14 cellular contexts compared by ENCODE assay signal in the genomic region with DNA sequence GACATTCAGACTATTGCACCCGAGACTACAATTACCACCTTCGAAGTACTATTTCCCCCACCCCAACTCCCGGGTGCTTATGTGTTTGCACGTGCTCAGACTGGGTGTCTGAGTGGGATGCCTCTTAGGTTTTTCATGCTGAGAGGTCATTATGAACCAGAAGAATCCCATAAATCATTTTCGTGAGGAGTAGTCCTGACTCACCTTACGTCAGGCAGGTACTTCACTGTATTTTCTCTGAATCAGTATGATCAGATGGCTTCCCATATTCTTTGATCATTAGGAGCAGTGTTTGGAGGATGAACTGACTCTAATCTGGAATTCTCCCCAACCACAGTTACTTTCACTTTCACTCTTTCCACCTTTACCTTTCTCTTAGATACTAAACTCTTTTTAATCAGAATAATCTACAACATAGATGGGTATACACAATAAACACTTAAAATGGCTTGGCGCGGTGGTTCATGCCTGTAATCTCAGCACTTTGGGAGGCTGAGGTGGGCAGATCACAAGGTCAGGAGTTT. TPM values are rescaled to one million over a fixed set of nuclear protein-coding genes. Genes with fewer than 3 reads are reported as not detected.
A peak's percentile ranks its signal among the peaks of the same experiment; 100 is the strongest.
DNase-seq lines count a peak whose midpoint lies in the region; ATAC-seq, FAIRE-seq and TF ChIP-seq lines count a peak whose summit lies in the region.
"Had no signal": no experiment of that assay in that cellular context is flagged by ENCODE, and none has a peak within 500 bp of the region (broad histone marks: within the 10 kb centered on the region; RNA-seq: fewer than 3 reads in every experiment).

No MANE protein-coding gene starts in this region.

- ATAC-seq in activated naive CD8-positive, alpha-beta T cell treated with anti-CD3 and anti-CD28 coated beads, Interleukin-2, amount 50 U/mL, for 24 hours, result no peak
- no peak for ATAC-seq in HG03175 (IDR thresholded peaks at IDR 0.05; ENCODE audit: unreplicated experiment)
- ATAC-seq: pancreas had no signal

- no peak for DNase-seq in activated T-cell treated with anti-CD3 and anti-CD28 coated beads, Interleukin-2, amount 50 U/mL, for 24 hours
- no peak for DNase-seq in activated T-cell treated with anti-CD3 and anti-CD28 coated beads, Interleukin-2, amount 50 U/mL, for 48 hours
- DNase-seq in NCI-H1417 treated with DMSO at 0.1 percent for 48 hours (lab: John Stamatoyannopoulos, UW) (peak; percentile 10), osteoblast (ENCODE audit: insufficient read length, low spot score, missing footprints) (no peak), kidney glomerular epithelial cell (lab: John Stamatoyannopoulos, UW) (no peak), GM12891 (ENCODE audit: insufficient read length, low spot score) (no peak)
- no peak for DNase-seq in activated naive CD8-positive, alpha-beta T cell treated with anti-CD3 and anti-CD28 coated beads, Interleukin-2, amount 50 U/mL, for 24 hours
- DNase-seq: effector CD8-positive, alpha-beta T cell; foreskin melanocyte; pancreas; WERI-Rb-1 had no signal

- peaks cover 19% of the 10 kb centered on the region for H3K9me3 Mint-ChIP-seq in activated T-cell treated with anti-CD3 and anti-CD28 coated beads, Interleukin-2, amount 50 U/mL, for 24 hours
- H3K9me3 Mint-ChIP-seq in activated naive CD8-positive, alpha-beta T cell treated with anti-CD3 and anti-CD28 coated beads, Interleukin-2, amount 50 U/mL, for 24 hours, result no peaks in the 10 kb centered on the region

- peak overlapping the region; percentile 23 for H2AFZ ChIP-seq in osteoblast (ENCODE audit: low read length)

- no peaks in the 10 kb centered on the region for H3K27me3 ChIP-seq in osteoblast (ENCODE audit: insufficient read depth, low read length)
- H3K27me3 ChIP-seq: pancreas had no signal

- H3K27me3 Mint-ChIP-seq in activated T-cell treated with anti-CD3 and anti-CD28 coated beads, Interleukin-2, amount 50 U/mL, for 24 hours, result no peaks in the 10 kb centered on the region
- H3K27me3 Mint-ChIP-seq in activated naive CD8-positive, alpha-beta T cell treated with anti-CD3 and anti-CD28 coated beads, Interleukin-2, amount 50 U/mL, for 24 hours, result no peaks in the 10 kb centered on the region
- H3K27me3 Mint-ChIP-seq: brain had no signal

- peak overlapping the region; percentile 44 for H3K4me3 Mint-ChIP-seq in activated T-cell treated with anti-CD3 and anti-CD28 coated beads, Interleukin-2, amount 50 U/mL, for 24 hours
- H3K4me3 Mint-ChIP-seq in activated naive CD8-positive, alpha-beta T cell treated with anti-CD3 and anti-CD28 coated beads, Interleukin-2, amount 50 U/mL, for 24 hours, result peak overlapping the region; percentile 27
- H3K4me3 Mint-ChIP-seq: brain, mesothelial cell of epicardium had no signal

- peak overlapping the region; percentile 40 for H3K4me2 ChIP-seq in osteoblast (ENCODE audit: insufficient read depth, low read length)

- no peak overlapping the region for H3K27ac ChIP-seq in osteoblast (ENCODE audit: low read depth, low read length)
- H3K27ac ChIP-seq: pancreas, WERI-Rb-1 had no signal

- no peak overlapping the region for H3K4me3 ChIP-seq in osteoblast (ENCODE audit: insufficient read depth, low read length)
- H3K4me3 ChIP-seq: pancreas had no signal

- peak overlapping the region; percentile 76 for H3K27ac Mint-ChIP-seq in activated T-cell treated with anti-CD3 and anti-CD28 coated beads, Interleukin-2, amount 50 U/mL, for 24 hours
- peak overlapping the region; percentile 15 for H3K27ac Mint-ChIP-seq in activated naive CD8-positive, alpha-beta T cell treated with anti-CD3 and anti-CD28 coated beads, Interleukin-2, amount 50 U/mL, for 24 hours
- H3K27ac Mint-ChIP-seq: brain, mesothelial cell of epicardium had no signal

- peaks cover 11% of the 10 kb centered on the region for H3K4me1 ChIP-seq in osteoblast (ENCODE audit: insufficient read depth, low read length)

- no peak for FAIRE-seq in GM12891 (lab: Jason Lieb, UNC)
- FAIRE-seq: pancreas had no signal

- H3K9me3 ChIP-seq in osteoblast (ENCODE audit: low read depth, low read length), result no peaks in the 10 kb centered on the region
- H3K9me3 ChIP-seq: pancreas had no signal

- TF ChIP-seq POLR2A in GM12891 (IDR thresholded peaks at IDR 0.05; ENCODE audit: low read depth, low read length), result no peak

- no peaks in the 10 kb centered on the region for H4K20me1 ChIP-seq in osteoblast (ENCODE audit: insufficient read depth, low read length)

- no peak for TF ChIP-seq CTCF in osteoblast (IDR thresholded peaks at IDR 0.05; ENCODE audit: extremely low read depth, low read depth, low read length)

- H3K4me1 Mint-ChIP-seq in activated T-cell treated with anti-CD3 and anti-CD28 coated beads, Interleukin-2, amount 50 U/mL, for 24 hours (ENCODE audit: low read depth), result peaks cover 63% of the 10 kb centered on the region
- H3K4me1 Mint-ChIP-seq in activated naive CD8-positive, alpha-beta T cell treated with anti-CD3 and anti-CD28 coated beads, Interleukin-2, amount 50 U/mL, for 24 hours, result peaks cover 75% of the 10 kb centered on the region
- H3K4me1 Mint-ChIP-seq: mesothelial cell of epicardium had no signal

- H3K36me3 ChIP-seq in osteoblast (ENCODE audit: insufficient read depth, low read length), result no peaks in the 10 kb centered on the region
- H3K36me3 ChIP-seq: pancreas, WERI-Rb-1 had no signal

- peaks cover 14% of the 10 kb centered on the region for H3K36me3 Mint-ChIP-seq in activated T-cell treated with anti-CD3 and anti-CD28 coated beads, Interleukin-2, amount 50 U/mL, for 24 hours (ENCODE audit: low read depth)
- peaks cover 4% of the 10 kb centered on the region for H3K36me3 Mint-ChIP-seq in activated naive CD8-positive, alpha-beta T cell treated with anti-CD3 and anti-CD28 coated beads, Interleukin-2, amount 50 U/mL, for 24 hours (ENCODE audit: low read depth)
- H3K36me3 Mint-ChIP-seq: brain, mesothelial cell of epicardium had no signal

- no peaks in the 10 kb centered on the region for H3K79me2 ChIP-seq in osteoblast (ENCODE audit: insufficient read depth, low read length)

TF ChIP-seq in GM12891, 5 proteins besides CTCF, POLR2A, EP300 and RAD21:
- TF ChIP-seq TAF1 (IDR thresholded peaks at IDR 0.05; ENCODE audit: low read depth, low read length) (no peak), SPI1 (IDR thresholded peaks at IDR 0.05; ENCODE audit: low read depth, low read length) (no peak), POU2F2 (IDR thresholded peaks at IDR 0.05; ENCODE audit: low read depth, low read length) (no peak), PAX5 (IDR thresholded peaks at IDR 0.05; ENCODE audit: insufficient read depth, low read length, severe bottlenecking) (no peak), POLR2AphosphoS5 (IDR thresholded peaks at IDR 0.05; ENCODE audit: low read depth, low read length) (no peak)

RNA-seq across cellular contexts. Expression of a gene that starts 38.4 kb away (rescaled TPM):
- total RNA-seq in osteoblast, result 11.5 and 16.6 TPM in 2 replicates
- 1.8 TPM for polyA plus RNA-seq in GM12891 (2012; ENCODE audit: low read depth, missing spikeins)

RNA-seq across cellular contexts. Expression of a gene that starts 56.0 kb away (rescaled TPM):
- total RNA-seq in osteoblast, result 229 and 246 TPM in 2 replicates
- 1.0 TPM for polyA plus RNA-seq in GM12891 (2012; ENCODE audit: low read depth, missing spikeins)
